11 cellular contexts compared by ENCODE assay signal in genomic region chr9:15113288-15113687, GRCh38.
"Had no signal": no experiment of that assay in that cellular context is flagged by ENCODE, and none has a peak within 500 bp of the region (broad histone marks: within the 10 kb centered on the region; RNA-seq: fewer than 3 reads in every experiment).

No MANE protein-coding gene starts in this region.

- H3K27ac Mint-ChIP-seq: GM23338, H9, HFFc6 had no signal

- DNase-seq: GM23248, GOT3, H7, H9, HCEC 1CT, HFFc6 had no signal

- FAIRE-seq: H1, H54 had no signal

- H3K4me2 ChIP-seq: GM23338 had no signal

- H3K4me3 ChIP-seq: GM23248, GM23338, HAP-1 had no signal

- H2AFZ ChIP-seq: GM23248, GM23338 had no signal

- H3K9me3 Mint-ChIP-seq: GM23338, H9, HFFc6 had no signal

- H3K27ac ChIP-seq: GM23248 had no signal

- H3K4me1 ChIP-seq: HAP-1 had no signal

- H3K4me3 Mint-ChIP-seq: GM23338, H9, HFFc6 had no signal

- H3K36me3 ChIP-seq: HAP-1 had no signal

- ATAC-seq: GM23338, HCT116 had no signal

- H3K9ac ChIP-seq: GM23248 had no signal

- H3K9me3 ChIP-seq: HAP-1 had no signal
